Comparison of ENCODE assay signal across 8 cellular contexts in the genomic region with DNA sequence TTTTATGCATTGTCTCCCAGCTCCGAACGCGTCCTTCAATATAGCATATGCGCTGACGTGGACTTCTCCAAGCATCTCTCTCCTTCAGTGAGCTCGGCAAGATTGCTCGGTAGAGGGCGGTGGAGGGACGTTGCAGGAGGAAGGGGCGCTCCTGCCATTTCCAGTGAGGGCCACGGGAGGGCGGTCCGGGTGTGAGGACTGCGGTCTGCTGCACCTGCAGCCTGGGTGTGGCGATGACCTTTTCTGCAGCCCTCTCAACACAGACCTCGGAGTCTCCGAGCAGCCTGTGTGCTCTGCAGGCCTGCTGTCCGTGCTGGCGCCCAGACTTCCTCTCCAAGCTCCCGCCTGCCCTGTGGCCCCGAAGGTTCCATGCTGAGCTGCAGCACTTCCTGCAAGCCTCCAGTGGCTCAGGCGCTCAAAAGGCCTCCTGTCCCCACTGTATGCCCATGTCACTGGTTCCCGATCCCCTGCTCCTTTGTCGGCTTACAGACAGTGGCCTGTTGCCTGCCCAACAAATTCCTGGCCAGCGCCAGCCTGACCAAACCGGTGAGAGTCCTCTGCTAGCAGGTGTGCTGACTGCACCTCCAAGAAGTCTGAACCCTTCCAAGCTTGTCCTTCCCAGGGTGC. TPM values are rescaled to one million over a fixed set of nuclear protein-coding genes. Genes with fewer than 3 reads are reported as not detected.
DNase-seq lines count a peak whose midpoint lies in the region; ATAC-seq and TF ChIP-seq lines count a peak whose summit lies in the region.

No MANE protein-coding gene starts in this region.

- no peaks in the 10 kb centered on the region for H3K9me3 ChIP-seq in left lung

- DNase-seq in AG10803 (ENCODE audit: low read depth) (peak; percentile 81), NCI-H526 (lab: John Stamatoyannopoulos, UW) (peak; percentile 77 to 96), choroid plexus epithelial cell (ENCODE audit: low read depth) (peak; percentile 91), left lung (peak; percentile 94 to 95)
- peak; percentile 96 for DNase-seq in activated CD4-positive, alpha-beta T cell treated with anti-CD3 and anti-CD28 coated beads for 48 hours
- peak; percentile 95 for DNase-seq in stimulated activated CD4-positive, alpha-beta T cell treated with anti-CD3 and anti-CD28 coated beads, Interleukin-4, amount 100 ng/mL, for 24 hours

- peaks cover 5 to 24% of the 10 kb centered on the region in 2 donors for H3K4me1 ChIP-seq in left lung

- H3K27ac ChIP-seq in left lung = no peak overlapping the region

- ATAC-seq in GM19043 (IDR thresholded peaks at IDR 0.05; ENCODE audit: low read depth, unreplicated experiment) (peak; percentile 97), HG03280 (IDR thresholded peaks at IDR 0.05; ENCODE audit: unreplicated experiment) (peak; percentile 94), left lung (peak; percentile 100)

- H3K36me3 ChIP-seq in left lung = no peaks in the 10 kb centered on the region

- H3K4me3 ChIP-seq in AG10803 (ENCODE audit: low read length) (no peak overlapping the region), choroid plexus epithelial cell (ENCODE audit: low read depth, low read length) (no peak overlapping the region), left lung (no peak overlapping the region)

- intact Hi-C loops in left lung (cut with DNase I) = loop anchor here in 1 of 2 donors (5.0 kb wide), 1 partner anchor 143 kb away; no protein-coding TSS in a partner anchor

- H3K27me3 ChIP-seq in left lung = no peaks in the 10 kb centered on the region

- TF ChIP-seq CTCF in AG10803 (conservative IDR thresholded peaks at IDR 0.05; ENCODE audit: low read length) (peak; percentile 100), choroid plexus epithelial cell (conservative IDR thresholded peaks at IDR 0.05; ENCODE audit: low read depth, low read length) (peak; percentile 100), left lung (IDR thresholded peaks at IDR 0.05) (peak; percentile 90 to 99)

RNA-seq across cellular contexts. Expression of a gene that starts 8.9 kb away (rescaled TPM):
- total RNA-seq in left lung = not detected

RNA-seq across cellular contexts. Expression of a gene that starts 24.1 kb away (rescaled TPM):
- total RNA-seq in left lung = 100 to 1,000 TPM in 1 of 2 donors, 1 to 10 TPM in 1; 2.3 to 113 TPM
